1 cellular context compared by ENCODE assay signal in the genomic region with DNA sequence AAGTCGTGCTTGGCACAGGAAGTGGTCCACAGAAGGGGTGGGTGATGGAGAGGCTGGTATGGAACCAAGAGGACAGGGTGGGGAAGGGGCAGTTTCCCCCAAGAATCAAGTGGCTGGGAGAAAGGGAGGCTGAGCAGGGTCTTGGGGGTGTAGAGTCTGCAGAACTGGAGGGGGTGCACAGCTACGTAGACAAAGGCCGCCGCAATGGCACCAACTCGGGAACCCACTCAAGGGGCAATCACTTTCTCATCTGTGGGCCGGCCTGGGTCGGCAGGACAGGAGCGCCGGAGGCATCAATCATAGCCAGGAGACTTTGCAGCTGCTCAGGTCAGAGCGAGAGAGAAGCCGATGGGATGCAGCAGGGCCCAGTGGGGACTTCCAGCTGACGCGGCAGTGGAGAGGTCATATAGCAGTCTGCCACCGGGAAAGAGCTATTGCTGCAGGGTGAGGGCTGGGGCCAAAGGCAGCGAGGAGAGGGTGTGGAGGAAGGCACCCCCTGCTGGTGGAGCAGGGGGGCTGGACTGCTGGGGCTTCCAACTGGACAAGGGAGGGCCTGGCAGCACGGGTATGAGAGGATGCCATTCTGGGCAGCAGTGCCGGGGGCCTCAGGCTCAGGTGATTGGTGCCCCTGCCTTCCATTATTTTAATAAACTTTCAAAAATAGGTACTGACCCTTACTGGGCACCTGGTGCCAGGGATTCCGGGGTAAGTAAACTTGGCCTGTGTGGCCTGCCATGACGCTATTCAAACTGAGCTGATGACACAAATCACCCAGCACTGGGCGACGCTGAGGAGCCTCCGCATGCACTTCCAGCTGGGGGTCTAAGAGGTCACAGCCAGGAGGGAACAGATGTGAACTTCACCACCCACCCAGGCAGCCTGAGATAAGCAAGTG.
TF ChIP-seq lines count a peak whose summit lies in the region.

No MANE protein-coding gene starts in this region.

TF ChIP-seq in HepG2, 621 proteins besides CTCF, POLR2A, EP300 and RAD21 (continued from another document and continues in another):
- TF ChIP-seq, protein P1, sequence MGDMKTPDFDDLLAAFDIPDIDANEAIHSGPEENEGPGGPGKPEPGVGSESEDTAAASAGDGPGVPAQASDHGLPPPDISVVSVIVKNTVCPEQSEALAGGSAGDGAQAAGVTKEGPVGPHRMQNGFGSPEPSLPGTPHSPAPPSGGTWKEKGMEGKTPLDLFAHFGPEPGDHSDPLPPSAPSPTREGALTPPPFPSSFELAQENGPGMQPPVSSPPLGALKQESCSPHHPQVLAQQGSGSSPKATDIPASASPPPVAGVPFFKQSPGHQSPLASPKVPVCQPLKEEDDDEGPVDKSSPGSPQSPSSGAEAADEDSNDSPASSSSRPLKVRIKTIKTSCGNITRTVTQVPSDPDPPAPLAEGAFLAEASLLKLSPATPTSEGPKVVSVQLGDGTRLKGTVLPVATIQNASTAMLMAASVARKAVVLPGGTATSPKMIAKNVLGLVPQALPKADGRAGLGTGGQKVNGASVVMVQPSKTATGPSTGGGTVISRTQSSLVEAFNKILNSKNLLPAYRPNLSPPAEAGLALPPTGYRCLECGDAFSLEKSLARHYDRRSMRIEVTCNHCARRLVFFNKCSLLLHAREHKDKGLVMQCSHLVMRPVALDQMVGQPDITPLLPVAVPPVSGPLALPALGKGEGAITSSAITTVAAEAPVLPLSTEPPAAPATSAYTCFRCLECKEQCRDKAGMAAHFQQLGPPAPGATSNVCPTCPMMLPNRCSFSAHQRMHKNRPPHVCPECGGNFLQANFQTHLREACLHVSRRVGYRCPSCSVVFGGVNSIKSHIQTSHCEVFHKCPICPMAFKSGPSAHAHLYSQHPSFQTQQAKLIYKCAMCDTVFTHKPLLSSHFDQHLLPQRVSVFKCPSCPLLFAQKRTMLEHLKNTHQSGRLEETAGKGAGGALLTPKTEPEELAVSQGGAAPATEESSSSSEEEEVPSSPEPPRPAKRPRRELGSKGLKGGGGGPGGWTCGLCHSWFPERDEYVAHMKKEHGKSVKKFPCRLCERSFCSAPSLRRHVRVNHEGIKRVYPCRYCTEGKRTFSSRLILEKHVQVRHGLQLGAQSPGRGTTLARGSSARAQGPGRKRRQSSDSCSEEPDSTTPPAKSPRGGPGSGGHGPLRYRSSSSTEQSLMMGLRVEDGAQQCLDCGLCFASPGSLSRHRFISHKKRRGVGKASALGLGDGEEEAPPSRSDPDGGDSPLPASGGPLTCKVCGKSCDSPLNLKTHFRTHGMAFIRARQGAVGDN (CRISPR knock-in tag; IDR thresholded peaks at IDR 0.05): peak; percentile 91
- no peak for TF ChIP-seq ATRX (CRISPR knock-in tag; IDR thresholded peaks at IDR 0.05; ENCODE audit: borderline replicate concordance)
- TF ChIP-seq MIER3 (CRISPR knock-in tag; IDR thresholded peaks at IDR 0.05; ENCODE audit: borderline replicate concordance): peak; percentile 72; the same call in 1 of the 2 replicates
- peak; percentile 73; the same call in 1 of the 2 replicates for TF ChIP-seq RXRA (CRISPR knock-in tag; IDR thresholded peaks at IDR 0.05)
- peak; percentile 71; the same call in 1 of the 2 replicates for TF ChIP-seq MYC (CRISPR knock-in tag; IDR thresholded peaks at IDR 0.05; ENCODE audit: borderline replicate concordance)
- no peak for TF ChIP-seq ZNF83 (CRISPR knock-in tag; IDR thresholded peaks at IDR 0.05; ENCODE audit: borderline replicate concordance)
- peak; percentile 68; the same call in 1 of the 2 replicates for TF ChIP-seq SALL1 (CRISPR knock-in tag; IDR thresholded peaks at IDR 0.05)
- 0 out of 2 replicates have a peak, but pooled peaks have one; percentile 2 for TF ChIP-seq ZNF230 (CRISPR knock-in tag; IDR thresholded peaks at IDR 0.05)
- no peak for TF ChIP-seq HMG20A (CRISPR knock-in tag; IDR thresholded peaks at IDR 0.05; ENCODE audit: borderline replicate concordance)
- TF ChIP-seq ZNF280D (CRISPR knock-in tag; IDR thresholded peaks at IDR 0.05): no peak
- no peak for TF ChIP-seq TARDBP (CRISPR knock-in tag; IDR thresholded peaks at IDR 0.05)
- TF ChIP-seq ZNF256 (CRISPR knock-in tag; conservative IDR thresholded peaks at IDR 0.05): 0 out of 2 replicates have a peak, but pooled peaks have one; percentile 73
- TF ChIP-seq, protein P2, sequence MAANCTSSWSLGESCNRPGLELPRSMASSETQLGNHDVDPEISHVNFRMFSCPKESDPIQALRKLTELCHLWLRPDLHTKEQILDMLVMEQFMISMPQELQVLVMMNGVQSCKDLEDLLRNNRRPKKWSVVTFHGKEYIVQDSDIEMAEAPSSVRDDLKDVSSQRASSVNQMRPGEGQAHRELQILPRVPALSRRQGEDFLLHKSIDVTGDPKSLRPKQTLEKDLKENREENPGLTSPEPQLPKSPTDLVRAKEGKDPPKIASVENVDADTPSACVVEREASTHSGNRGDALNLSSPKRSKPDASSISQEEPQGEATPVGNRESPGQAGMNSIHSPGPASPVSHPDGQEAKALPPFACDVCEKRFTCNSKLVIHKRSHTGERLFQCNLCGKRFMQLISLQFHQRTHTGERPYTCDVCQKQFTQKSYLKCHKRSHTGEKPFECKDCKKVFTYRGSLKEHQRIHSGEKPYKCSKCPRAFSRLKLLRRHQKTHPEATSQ (CRISPR knock-in tag; IDR thresholded peaks at IDR 0.05; ENCODE audit: borderline replicate concordance): no peak
- no peak for TF ChIP-seq LCORL (IDR thresholded peaks at IDR 0.05)
- TF ChIP-seq LCORL (CRISPR knock-in tag; IDR thresholded peaks at IDR 0.05): peak; percentile 78; the same call in 1 of the 2 replicates
- TF ChIP-seq, protein P3, sequence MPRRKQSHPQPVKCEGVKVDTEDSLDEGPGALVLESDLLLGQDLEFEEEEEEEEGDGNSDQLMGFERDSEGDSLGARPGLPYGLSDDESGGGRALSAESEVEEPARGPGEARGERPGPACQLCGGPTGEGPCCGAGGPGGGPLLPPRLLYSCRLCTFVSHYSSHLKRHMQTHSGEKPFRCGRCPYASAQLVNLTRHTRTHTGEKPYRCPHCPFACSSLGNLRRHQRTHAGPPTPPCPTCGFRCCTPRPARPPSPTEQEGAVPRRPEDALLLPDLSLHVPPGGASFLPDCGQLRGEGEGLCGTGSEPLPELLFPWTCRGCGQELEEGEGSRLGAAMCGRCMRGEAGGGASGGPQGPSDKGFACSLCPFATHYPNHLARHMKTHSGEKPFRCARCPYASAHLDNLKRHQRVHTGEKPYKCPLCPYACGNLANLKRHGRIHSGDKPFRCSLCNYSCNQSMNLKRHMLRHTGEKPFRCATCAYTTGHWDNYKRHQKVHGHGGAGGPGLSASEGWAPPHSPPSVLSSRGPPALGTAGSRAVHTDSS (CRISPR knock-in tag; conservative IDR thresholded peaks at IDR 0.05): 0 out of 2 replicates have a peak, but pooled peaks have one; percentile 27
- peak; percentile 58; the same call in 1 of the 2 replicates for TF ChIP-seq KAT8 (CRISPR knock-in tag; IDR thresholded peaks at IDR 0.05)
- TF ChIP-seq IRF2 (CRISPR knock-in tag; IDR thresholded peaks at IDR 0.05): peak; percentile 47; the same call in 1 of the 2 replicates
- TF ChIP-seq ZNF124 (CRISPR knock-in tag; IDR thresholded peaks at IDR 0.05): peak; percentile 74; the same call in 1 of the 2 replicates
- TF ChIP-seq NR0B2 (CRISPR knock-in tag; IDR thresholded peaks at IDR 0.05): no peak
- 0 out of 2 replicates have a peak, but pooled peaks have one; percentile 5 for TF ChIP-seq ZNF616 (CRISPR knock-in tag; IDR thresholded peaks at IDR 0.05; ENCODE audit: low read depth)
- 0 out of 2 replicates have a peak, but pooled peaks have one; percentile 20 for TF ChIP-seq ZHX2 (IDR thresholded peaks at IDR 0.05; ENCODE audit: low read depth)
- TF ChIP-seq ZHX2 (CRISPR knock-in tag; IDR thresholded peaks at IDR 0.05; ENCODE audit: borderline replicate concordance): no peak
- TF ChIP-seq THRA (CRISPR knock-in tag; IDR thresholded peaks at IDR 0.05; ENCODE audit: borderline replicate concordance): 0 out of 2 replicates have a peak, but pooled peaks have one; percentile 45
- peak; percentile 71 for TF ChIP-seq AGO1 (IDR thresholded peaks at IDR 0.05; ENCODE audit: low read depth, low read length, poor library complexity, severe bottlenecking)
- TF ChIP-seq, protein P4, sequence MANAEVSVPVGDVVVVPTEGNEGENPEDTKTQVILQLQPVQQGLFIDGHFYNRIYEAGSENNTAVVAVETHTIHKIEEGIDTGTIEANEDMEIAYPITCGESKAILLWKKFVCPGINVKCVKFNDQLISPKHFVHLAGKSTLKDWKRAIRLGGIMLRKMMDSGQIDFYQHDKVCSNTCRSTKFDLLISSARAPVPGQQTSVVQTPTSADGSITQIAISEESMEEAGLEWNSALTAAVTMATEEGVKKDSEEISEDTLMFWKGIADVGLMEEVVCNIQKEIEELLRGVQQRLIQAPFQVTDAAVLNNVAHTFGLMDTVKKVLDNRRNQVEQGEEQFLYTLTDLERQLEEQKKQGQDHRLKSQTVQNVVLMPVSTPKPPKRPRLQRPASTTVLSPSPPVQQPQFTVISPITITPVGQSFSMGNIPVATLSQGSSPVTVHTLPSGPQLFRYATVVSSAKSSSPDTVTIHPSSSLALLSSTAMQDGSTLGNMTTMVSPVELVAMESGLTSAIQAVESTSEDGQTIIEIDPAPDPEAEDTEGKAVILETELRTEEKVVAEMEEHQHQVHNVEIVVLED (CRISPR knock-in tag; IDR thresholded peaks at IDR 0.05; ENCODE audit: borderline replicate concordance): no peak
- TF ChIP-seq SMAD1 (CRISPR knock-in tag; IDR thresholded peaks at IDR 0.05; ENCODE audit: borderline replicate concordance, low read depth): no peak
- no peak for TF ChIP-seq RFXANK (CRISPR knock-in tag; IDR thresholded peaks at IDR 0.05)
- TF ChIP-seq SMC3 (IDR thresholded peaks at IDR 0.05; ENCODE audit: low read length): peak; percentile 84
- peak; percentile 35; the same call in 1 of the 2 replicates for TF ChIP-seq ZNF598 (CRISPR knock-in tag; IDR thresholded peaks at IDR 0.05; ENCODE audit: borderline replicate concordance)
